21 cellular contexts compared by ENCODE assay signal in the genomic region with DNA sequence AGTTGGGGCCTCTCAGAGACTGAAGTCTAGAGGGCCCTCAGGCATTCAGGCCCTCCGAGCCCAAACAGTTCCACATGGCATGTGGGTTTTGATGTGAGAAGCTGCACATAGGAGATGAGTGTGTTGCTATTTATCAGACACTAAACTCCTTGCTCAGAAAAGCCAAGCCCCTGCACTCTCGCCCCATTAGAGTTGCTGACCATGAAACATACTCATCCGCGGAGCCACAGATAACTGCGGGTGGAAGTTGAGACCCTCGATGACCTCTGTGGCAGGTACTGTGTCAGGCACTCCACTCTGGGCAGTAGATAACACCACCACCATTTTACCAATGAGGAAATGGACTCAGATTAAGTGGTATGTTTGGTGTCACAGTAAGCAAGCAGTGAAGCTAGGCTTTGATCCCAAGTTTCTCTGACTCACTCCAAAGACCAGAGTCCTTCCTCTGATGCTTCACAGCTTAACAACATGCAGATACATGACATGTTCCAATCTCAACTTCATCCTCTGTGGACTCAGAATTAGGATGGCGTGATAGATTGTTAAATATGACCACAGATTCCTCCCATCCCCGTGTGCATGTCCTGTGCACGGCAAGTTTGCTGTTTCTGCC.
DNase-seq lines count a peak whose midpoint lies in the region; ATAC-seq and TF ChIP-seq lines count a peak whose summit lies in the region.
"Had no signal": no experiment of that assay in that cellular context is flagged by ENCODE, and none has a peak within 500 bp of the region (broad histone marks: within the 10 kb centered on the region; RNA-seq: fewer than 3 reads in every experiment).

No MANE protein-coding gene starts in this region.

- peak overlapping the region; percentile 65 for H3K4ac ChIP-seq in IMR-90 (ENCODE audit: low read depth, low read length)

- TF ChIP-seq CTCF in IMR-90 (conservative IDR thresholded peaks at IDR 0.05; ENCODE audit: low read depth, low read length) = no peak
- no peak for TF ChIP-seq CTCF in esophagus squamous epithelium (IDR thresholded peaks at IDR 0.05)
- no peak for TF ChIP-seq CTCF in lung (IDR thresholded peaks at IDR 0.05; ENCODE audit: control extremely low read depth, extremely low read depth)
- no peak for TF ChIP-seq CTCF in thyroid gland (IDR thresholded peaks at IDR 0.05)

- no peaks in the 10 kb centered on the region for H3K36me3 Mint-ChIP-seq in CD8-positive, alpha-beta memory T cell
- H3K36me3 Mint-ChIP-seq: T-cell had no signal

- H3K9me3 Mint-ChIP-seq in CD8-positive, alpha-beta memory T cell = no peaks in the 10 kb centered on the region
- H3K9me3 Mint-ChIP-seq: T-cell had no signal

- BruUV-seq in IMR-90 (replicated peaks; lab: Mats Ljungman, UMichigan) = no TSS peak

- peak overlapping the region; percentile 25; the same call in 1 of the 2 replicates for H3K18ac ChIP-seq in IMR-90 (ENCODE audit: low read depth, low read length)

- H3K4me3 ChIP-seq in IMR-90 (ENCODE audit: insufficient read depth, low read depth, low read length) (no peak overlapping the region), esophagus squamous epithelium (no peak overlapping the region), lung (no peak overlapping the region), thyroid gland (replicated peaks in 1 of 3) (no peak overlapping the region)
- no peak overlapping the region for H3K4me3 ChIP-seq in CD8-positive, alpha-beta memory T cell (ENCODE audit: low read length)
- H3K4me3 ChIP-seq: spleen had no signal

- H3K4me1 ChIP-seq in IMR-90 (ENCODE audit: control insufficient read depth, insufficient read depth, low read length) (peaks cover 34% of the 10 kb centered on the region), esophagus squamous epithelium (peaks cover 8 to 81% (median 31%) of the 10 kb centered on the region in 3 donors), lung (ENCODE audit: control insufficient read depth in 2 of 2, insufficient read depth in 2 of 2, low read length in 2 of 2) (peaks cover 12 to 23% of the 10 kb centered on the region in 2 donors), thyroid gland (peaks cover 55 to 59% of the 10 kb centered on the region in 2 donors)
- H3K4me1 ChIP-seq in CD8-positive, alpha-beta memory T cell (ENCODE audit: insufficient read depth, low read length) = no peaks in the 10 kb centered on the region

- peak overlapping the region; percentile 34; the same call in 1 of the 2 replicates for H2BK20ac ChIP-seq in IMR-90 (ENCODE audit: low read depth, low read length)

- H4K5ac ChIP-seq in IMR-90 (ENCODE audit: low read depth, low read length) = peak overlapping the region; percentile 51; the same call in 1 of the 2 replicates

- no peak overlapping the region for H2BK5ac ChIP-seq in IMR-90 (ENCODE audit: low read depth, low read length, poor library complexity, severe bottlenecking)

- in situ Hi-C loops in IMR-90 (cut with MboI; ENCODE audit: low sequenced_read_pairs) = no loop called here

- POLR2A ChIA-PET in IMR-90 (lab: Charles Lee; ENCODE audit: unreplicated experiment) = no interaction called here
- POLR2A ChIA-PET in CD8-positive, alpha-beta memory T cell (lab: Charles Lee) = no interaction called here

- intact Hi-C loops in IMR-90 (cut with micrococcal nuclease) = loop anchor here (1.0 kb wide), 1 partner anchor 172 kb away; no protein-coding TSS in a partner anchor
- intact Hi-C loops in esophagus squamous epithelium (cut with DNase I) = no loop called here
- intact Hi-C loops in thyroid gland (cut with DNase I) = loop anchor here (10.0 kb wide), 1 partner anchor 126 kb away; no protein-coding TSS in a partner anchor

- TF ChIP-seq POLR2A in IMR-90 (IDR thresholded peaks at IDR 0.05; ENCODE audit: low read depth, low read length) (no peak), esophagus squamous epithelium (IDR thresholded peaks at IDR 0.05) (no peak), thyroid gland (IDR thresholded peaks at IDR 0.05) (no peak)

- no peaks in the 10 kb centered on the region for H3K79me1 ChIP-seq in IMR-90 (ENCODE audit: low read depth in 1 of 2, low read length in 2 of 2)

- H2AK9ac ChIP-seq in IMR-90 (replicated peaks; ENCODE audit: low read depth, low read length, poor library complexity) = no peak overlapping the region

- H3K27me3 ChIP-seq in IMR-90 (ENCODE audit: control insufficient read depth, insufficient read depth, low read length) = no peaks in the 10 kb centered on the region
- no peaks in the 10 kb centered on the region for H3K27me3 ChIP-seq in esophagus squamous epithelium
- H3K27me3 ChIP-seq in lung (ENCODE audit: control insufficient read depth, insufficient read depth) = no peaks in the 10 kb centered on the region
- no peaks in the 10 kb centered on the region for H3K27me3 ChIP-seq in thyroid gland
- H3K27me3 ChIP-seq in CD8-positive, alpha-beta memory T cell (ENCODE audit: insufficient read depth, low read length, poor library complexity, severe bottlenecking) = no peaks in the 10 kb centered on the region

- no peaks in the 10 kb centered on the region for H3K4me1 Mint-ChIP-seq in CD8-positive, alpha-beta memory T cell
- H3K4me1 Mint-ChIP-seq: B cell, T-cell had no signal

- DNase-seq in IMR-90 (peak; percentile 59), esophagus squamous epithelium (lab: John Stamatoyannopoulos, UW) (no peak), lung (ENCODE audit: low spot score) (no peak), thyroid gland (no peak), MV-4-11 (lab: John Stamatoyannopoulos, UW) (no peak)
- no peak for DNase-seq in CD8-positive, alpha-beta memory T cell
- DNase-seq: activated CD4-positive, alpha-beta T cell treated with anti-CD3 and anti-CD28 coated beads for 4 hours; dermis blood vessel endothelial cell; EL; GOT3; NCI-H774; OCI-M1; posterior cingulate gyrus; SIG-M5; spleen; T-cell had no signal

- no peaks in the 10 kb centered on the region for H3K36me3 ChIP-seq in IMR-90 (ENCODE audit: control insufficient read depth, insufficient read depth, low read length)
- no peaks in the 10 kb centered on the region for H3K36me3 ChIP-seq in esophagus squamous epithelium
- no peaks in the 10 kb centered on the region for H3K36me3 ChIP-seq in lung (ENCODE audit: control insufficient read depth in 2 of 2, insufficient read depth in 2 of 2, low read length in 2 of 2)
- H3K36me3 ChIP-seq in thyroid gland = no peaks in the 10 kb centered on the region
- H3K36me3 ChIP-seq in CD8-positive, alpha-beta memory T cell (ENCODE audit: insufficient read depth, low read length) = no peaks in the 10 kb centered on the region
- H3K36me3 ChIP-seq: spleen had no signal

- peak overlapping the region; percentile 36 for H2AK5ac ChIP-seq in IMR-90 (ENCODE audit: low read depth, low read length)

- no peak overlapping the region for H4K8ac ChIP-seq in IMR-90 (ENCODE audit: low read depth in 2 of 2, low read length in 2 of 2)

- H3K9me1 ChIP-seq in IMR-90 (ENCODE audit: insufficient read depth, low read length) = peaks cover 21% of the 10 kb centered on the region

- no peak overlapping the region for H3K9ac ChIP-seq in IMR-90 (ENCODE audit: low read depth, low read length)

- no peaks in the 10 kb centered on the region for H4K20me1 ChIP-seq in IMR-90 (ENCODE audit: insufficient read depth, low read length)

- no peak overlapping the region for H3K27ac Mint-ChIP-seq in CD8-positive, alpha-beta memory T cell
- H3K27ac Mint-ChIP-seq: activated naive CD8-positive, alpha-beta T cell; B cell; T-cell had no signal

- CTCF ChIA-PET in IMR-90 (lab: Yijun Ruan, JAX) = interaction anchor here (0.9 kb wide), 1 partner anchor 14 kb away, joined by 3 read pairs; no protein-coding TSS in a partner anchor
- CTCF ChIA-PET in CD8-positive, alpha-beta memory T cell (lab: Charles Lee) = no interaction called here

- no peak for TF ChIP-seq RAD21 in IMR-90 (IDR thresholded peaks at IDR 0.05; ENCODE audit: low read length)

- H3K14ac ChIP-seq in IMR-90 (replicated peaks; ENCODE audit: low read depth, low read length) = no peak overlapping the region; the same call in 1 of the 2 replicates

- H4K91ac ChIP-seq in IMR-90 (ENCODE audit: insufficient read depth, low read depth, low read length) = peak overlapping the region; percentile 49; the same call in 1 of the 2 replicates

- no peak overlapping the region for H3K23ac ChIP-seq in IMR-90 (ENCODE audit: low read depth, low read length)

- H3K4me2 ChIP-seq in IMR-90 (ENCODE audit: low read depth, low read length) = no peak overlapping the region

- no peak overlapping the region for H3K56ac ChIP-seq in IMR-90 (ENCODE audit: extremely low read depth, insufficient read depth, low read length)

- 0 out of 2 replicates have a peak overlapping the region, but pooled peaks have one; percentile 10 for H2BK120ac ChIP-seq in IMR-90 (ENCODE audit: low read depth, low read length)

- H3K9me3 ChIP-seq in IMR-90 (ENCODE audit: control insufficient read depth, insufficient read depth, low read length) (no peaks in the 10 kb centered on the region), esophagus squamous epithelium (no peaks in the 10 kb centered on the region), lung (ENCODE audit: control insufficient read depth in 2 of 2, insufficient read depth in 1 of 2, low read length in 1 of 2) (no peaks in the 10 kb centered on the region), thyroid gland (no peaks in the 10 kb centered on the region)
- H3K9me3 ChIP-seq in CD8-positive, alpha-beta memory T cell (ENCODE audit: low read length) = no peaks in the 10 kb centered on the region
- H3K9me3 ChIP-seq: spleen had no signal

- H2BK15ac ChIP-seq in IMR-90 (ENCODE audit: low read depth, low read length) = peak overlapping the region; percentile 12; the same call in 1 of the 3 replicates

- WGBS in IMR-90 (ENCODE audit: extremely low coverage in 2 of 2, insufficient read length in 1 of 2), 2 experiments = 100% methylated on average over 1 of the region's 9 CpGs; no CpG with 5 or more reads in 1 of the 2 experiments
- WGBS in esophagus squamous epithelium, 2 donors = 61 to 87% methylated on average over 3 to 8 of the region's 9 CpGs
- WGBS in lung, 2 donors = 86% methylated on average over 9 of the region's 9 CpGs
- 86 to 87% methylated on average over 9 of the region's 9 CpGs for WGBS in thyroid gland, 2 donors

- peaks cover 4 to 11% of the 10 kb centered on the region in 2 donors for H3K27me3 Mint-ChIP-seq in CD8-positive, alpha-beta memory T cell

- ATAC-seq in IMR-90 (ENCODE audit: low read depth) (no peak), lung (ENCODE audit: insufficient read depth, low FRiP score) (no peak), GM18873 (IDR thresholded peaks at IDR 0.05; ENCODE audit: low FRiP score, unreplicated experiment) (no peak)
- ATAC-seq: T-cell had no signal

- H3K4me3 Mint-ChIP-seq in CD8-positive, alpha-beta memory T cell = no peak overlapping the region
- H3K4me3 Mint-ChIP-seq: activated naive CD8-positive, alpha-beta T cell; B cell; nephron; T-cell had no signal

- dilution Hi-C loops in IMR-90 (cut with HindIII; ENCODE audit: low sequenced_read_pairs, unreplicated experiment) = no loop called here

- H3K27ac ChIP-seq in IMR-90 (ENCODE audit: insufficient read depth, low read length) (no peak overlapping the region), esophagus squamous epithelium (peak overlapping the region in 3 of 4 donors; percentile 11 to 73 (median 69)), lung (ENCODE audit: low read depth in 1 of 2, low read length in 1 of 2) (peak overlapping the region; percentile 4 to 70), thyroid gland (peak overlapping the region; percentile 41 to 60 (median 46))
- no peak overlapping the region for H3K27ac ChIP-seq in CD8-positive, alpha-beta memory T cell (ENCODE audit: low read depth, low read length)
- H3K27ac ChIP-seq: epithelial cell of prostate, spleen had no signal

- no peak overlapping the region for H2AFZ ChIP-seq in IMR-90 (replicated peaks; ENCODE audit: low read length, poor library complexity)

Comparison
In these comparisons a context has a peak if more than half of its experiments do, and no peak if none do; other contexts are left out.
1. H3K27ac ChIP-seq: peak in esophagus squamous epithelium (3 of 4), lung (2 of 2) and thyroid gland (3 of 3); none in IMR-90 (single experiment) and CD8-positive, alpha-beta memory T cell (single experiment).